17 cellular contexts compared by ENCODE assay signal in genomic region chr11:42410251-42410956, GRCh38.
A peak's percentile ranks its signal among the peaks of the same experiment; 100 is the strongest.
DNase-seq lines count a peak whose midpoint lies in the region; ATAC-seq and TF ChIP-seq lines count a peak whose summit lies in the region.
"Had no signal": no experiment of that assay in that cellular context is flagged by ENCODE, and none has a peak within 500 bp of the region (broad histone marks: within the 10 kb centered on the region; RNA-seq: fewer than 3 reads in every experiment).

No MANE protein-coding gene starts in this region.

- H3K27me3 Mint-ChIP-seq in memory B cell: no peaks in the 10 kb centered on the region
- H3K27me3 Mint-ChIP-seq: activated naive CD4-positive, alpha-beta T cell treated with anti-CD3 and anti-CD28 coated beads, Interleukin-2, amount 50 U/mL, for 24 hours had no signal

- no peak overlapping the region for H3K4me3 Mint-ChIP-seq in memory B cell
- H3K4me3 Mint-ChIP-seq: activated naive CD4-positive, alpha-beta T cell treated with anti-CD3 and anti-CD28 coated beads, Interleukin-2, amount 50 U/mL, for 24 hours; nephron progenitor cell; T-helper 1 cell treated with Interleukin-12 subunit alpha and Interleukin-12 subunit beta and Interleukin-4 antibody, amounts not matched to agents 30 μg/mL and 1 μg/mL, for 36 hours had no signal

- no peaks in the 10 kb centered on the region for H3K4me1 Mint-ChIP-seq in memory B cell
- H3K4me1 Mint-ChIP-seq: activated naive CD4-positive, alpha-beta T cell treated with anti-CD3 and anti-CD28 coated beads, Interleukin-2, amount 50 U/mL, for 24 hours had no signal

- H3K36me3 Mint-ChIP-seq in memory B cell: no peaks in the 10 kb centered on the region
- H3K36me3 Mint-ChIP-seq: activated naive CD4-positive, alpha-beta T cell treated with anti-CD3 and anti-CD28 coated beads, Interleukin-2, amount 50 U/mL, for 24 hours had no signal

- DNase-seq in OCI-M1 (lab: John Stamatoyannopoulos, UW): peak; percentile 40
- no peak for DNase-seq in memory B cell (ENCODE audit: low spot score in 2 of 2)
- DNase-seq in EL: no peak
- DNase-seq in COLO668 (lab: John Stamatoyannopoulos, UW; ENCODE audit: unreplicated experiment): no peak
- DNase-seq: activated T-cell treated with anti-CD3 and anti-CD28 coated beads for 4 hours; HCEC 1CT; NCI-H1105 treated with DMSO at 0.1 percent for 48 hours; nephron progenitor cell; stimulated activated CD4-positive, alpha-beta T cell treated with anti-CD3 and anti-CD28 coated beads, Interleukin-2, amount 100 ng/mL, for 24 hours; trophoblast cell had no signal

- H3K9me3 Mint-ChIP-seq in memory B cell: peaks cover 2% of the 10 kb centered on the region
- H3K9me3 Mint-ChIP-seq: nephron progenitor cell had no signal

- ATAC-seq in GM18867 (IDR thresholded peaks at IDR 0.05; ENCODE audit: unreplicated experiment) (peak; percentile 69), HG03342 (IDR thresholded peaks at IDR 0.05; ENCODE audit: unreplicated experiment) (peak; percentile 64), memory B cell (ENCODE audit: low read depth) (peak; percentile 59), HG02840 (IDR thresholded peaks at IDR 0.05; ENCODE audit: low FRiP score, unreplicated experiment) (no peak), SK-N-SH treated with all-trans-retinoic acid at 6 μM for 48 hours (no peak)
- ATAC-seq: Panc1 had no signal

- no peak overlapping the region for H3K27ac Mint-ChIP-seq in memory B cell
- H3K27ac Mint-ChIP-seq: activated naive CD4-positive, alpha-beta T cell treated with anti-CD3 and anti-CD28 coated beads, Interleukin-2, amount 50 U/mL, for 24 hours; nephron progenitor cell; T-helper 1 cell treated with Interleukin-12 subunit alpha and Interleukin-12 subunit beta and Interleukin-4 antibody, amounts not matched to agents 30 μg/mL and 1 μg/mL, for 36 hours had no signal

TF ChIP-seq in SK-N-SH treated with all-trans-retinoic acid at 6 μM for 48 hours, 23 proteins besides CTCF, POLR2A, EP300 and RAD21:
- TF ChIP-seq, protein P1, sequence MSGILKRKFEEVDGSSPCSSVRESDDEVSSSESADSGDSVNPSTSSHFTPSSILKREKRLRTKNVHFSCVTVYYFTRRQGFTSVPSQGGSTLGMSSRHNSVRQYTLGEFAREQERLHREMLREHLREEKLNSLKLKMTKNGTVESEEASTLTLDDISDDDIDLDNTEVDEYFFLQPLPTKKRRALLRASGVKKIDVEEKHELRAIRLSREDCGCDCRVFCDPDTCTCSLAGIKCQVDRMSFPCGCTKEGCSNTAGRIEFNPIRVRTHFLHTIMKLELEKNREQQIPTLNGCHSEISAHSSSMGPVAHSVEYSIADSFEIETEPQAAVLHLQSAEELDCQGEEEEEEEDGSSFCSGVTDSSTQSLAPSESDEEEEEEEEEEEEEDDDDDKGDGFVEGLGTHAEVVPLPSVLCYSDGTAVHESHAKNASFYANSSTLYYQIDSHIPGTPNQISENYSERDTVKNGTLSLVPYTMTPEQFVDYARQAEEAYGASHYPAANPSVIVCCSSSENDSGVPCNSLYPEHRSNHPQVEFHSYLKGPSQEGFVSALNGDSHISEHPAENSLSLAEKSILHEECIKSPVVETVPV (CRISPR knock-in tag; IDR thresholded peaks at IDR 0.05): no peak
- TF ChIP-seq PATZ1 (CRISPR knock-in tag; IDR thresholded peaks at IDR 0.05; ENCODE audit: borderline replicate concordance) (no peak), ARNTL (CRISPR knock-in tag; IDR thresholded peaks at IDR 0.05; ENCODE audit: borderline replicate concordance, low read depth) (no peak), BACH2 (CRISPR knock-in tag; IDR thresholded peaks at IDR 0.05; ENCODE audit: borderline replicate concordance) (no peak), ZNF70 (CRISPR knock-in tag; IDR thresholded peaks at IDR 0.05) (no peak), TOX (CRISPR knock-in tag; IDR thresholded peaks at IDR 0.05; ENCODE audit: borderline replicate concordance) (no peak), ZNF565 (CRISPR knock-in tag; conservative IDR thresholded peaks at IDR 0.05; ENCODE audit: low read depth) (no peak), SNAI2 (CRISPR knock-in tag; IDR thresholded peaks at IDR 0.05) (no peak), TCF4 (CRISPR knock-in tag; IDR thresholded peaks at IDR 0.05; ENCODE audit: borderline replicate concordance) (no peak), ISL1 (CRISPR knock-in tag; IDR thresholded peaks at IDR 0.05) (no peak), PPARA (CRISPR knock-in tag; IDR thresholded peaks at IDR 0.05; ENCODE audit: borderline replicate concordance) (no peak), ZFP30 (CRISPR knock-in tag; IDR thresholded peaks at IDR 0.05) (no peak), TSHZ2 (CRISPR knock-in tag; IDR thresholded peaks at IDR 0.05) (no peak)

Comparison
In these comparisons a context has a peak if more than half of its experiments do, and no peak if none do; other contexts are left out.
1. ATAC-seq: peak in GM18867 (single experiment), HG03342 (single experiment) and memory B cell (single experiment); none in HG02840 (single experiment) and SK-N-SH treated with all-trans-retinoic acid at 6 μM for 48 hours (single experiment).